Comparison of ENCODE assay signal across 36 cellular contexts in genomic region chr5:160209917-160210316, GRCh38. TPM values are rescaled to one million over a fixed set of nuclear protein-coding genes. Genes with fewer than 3 reads are reported as not detected.
DNase-seq lines count a peak whose midpoint lies in the region; ATAC-seq, FAIRE-seq and TF ChIP-seq lines count a peak whose summit lies in the region.
"Had no signal": no experiment of that assay in that cellular context is flagged by ENCODE, and none has a peak within 500 bp of the region (broad histone marks: within the 10 kb centered on the region; RNA-seq: fewer than 3 reads in every experiment).

No MANE protein-coding gene starts in this region.

- no peak overlapping the region for H3K4me3 Mint-ChIP-seq in natural killer cell treated with Interleukin-12 subunit alpha and Interleukin-12 subunit beta and Interleukin-15 and Interleukin-18, amount 100 ng/mL, for 72 hours
- H3K4me3 Mint-ChIP-seq: CD4-positive, CD25-positive, alpha-beta regulatory T cell; naive thymus-derived CD4-positive, alpha-beta T cell had no signal

- TF ChIP-seq CTCF in PC-9 (conservative IDR thresholded peaks at IDR 0.05) = no peak
- TF ChIP-seq CTCF in parathyroid adenoma (IDR thresholded peaks at IDR 0.05) = no peak

- TF ChIP-seq POLR2A in GM12892 (IDR thresholded peaks at IDR 0.05; ENCODE audit: low read depth, low read length) = no peak

- H3K27ac ChIP-seq in PC-9 (no peak overlapping the region), parathyroid adenoma (no peak overlapping the region)
- H3K27ac ChIP-seq: 22Rv1, adrenal gland, brain microvascular endothelial cell, heart right ventricle, SJSA1, skin epidermis, stomach, thyroid gland had no signal

- H3K9me2 ChIP-seq in PC-9 (ENCODE audit: insufficient read depth) = no peaks in the 10 kb centered on the region

- H3K27me3 ChIP-seq in PC-9 (ENCODE audit: insufficient read depth, low read depth) (no peaks in the 10 kb centered on the region), parathyroid adenoma (ENCODE audit: control insufficient read depth, insufficient read depth, low read length) (no peaks in the 10 kb centered on the region)
- H3K27me3 ChIP-seq: adrenal gland, brain microvascular endothelial cell, heart right ventricle, SJSA1, stomach, thyroid gland had no signal

- no peaks in the 10 kb centered on the region for H3K9me3 ChIP-seq in PC-9 (ENCODE audit: insufficient read depth, low read depth)
- no peaks in the 10 kb centered on the region for H3K9me3 ChIP-seq in parathyroid adenoma (ENCODE audit: control insufficient read depth, low read length)
- H3K9me3 ChIP-seq: adrenal gland, heart right ventricle, SJSA1, stomach, thyroid gland had no signal

- POLR2A ChIA-PET in PC-9 (lab: Charles Lee; ENCODE audit: unreplicated experiment) = interaction anchor here (0.6 kb wide), 2 partner anchors 132 to 146 kb away, joined by 3 read pairs; no protein-coding TSS in a partner anchor

- H3F3A ChIP-seq in PC-9 (ENCODE audit: insufficient read depth, low read depth) = peaks cover 10% of the 10 kb centered on the region; the same call in 1 of the 2 replicates

- FAIRE-seq in GM12892 (lab: Jason Lieb, UNC) = no peak
- FAIRE-seq: colon had no signal

- no peaks in the 10 kb centered on the region for H3K9me3 Mint-ChIP-seq in natural killer cell treated with Interleukin-12 subunit alpha and Interleukin-12 subunit beta and Interleukin-15 and Interleukin-18, amount 100 ng/mL, for 72 hours
- H3K9me3 Mint-ChIP-seq: naive thymus-derived CD4-positive, alpha-beta T cell had no signal

- peak overlapping the region; percentile 39 for H3K4me2 ChIP-seq in PC-9
- H3K4me2 ChIP-seq in parathyroid adenoma (ENCODE audit: low read length) = no peak overlapping the region

- H3K9ac ChIP-seq in parathyroid adenoma = no peak overlapping the region

- ATAC-seq in esophagus mucosa = peak; percentile 97
- no peak for ATAC-seq in natural killer cell treated with Interleukin-12 subunit alpha and Interleukin-12 subunit beta and Interleukin-15 and Interleukin-18, amount 100 ng/mL, for 72 hours
- ATAC-seq: activated CD4-positive, CD25-positive, alpha-beta regulatory T cell treated with anti-CD3 and anti-CD28 coated beads, Interleukin-2, amount 50 U/mL, for 24 hours; heart right ventricle; naive thymus-derived CD4-positive, alpha-beta T cell; Panc1 had no signal

- H3K27ac Mint-ChIP-seq in natural killer cell treated with Interleukin-12 subunit alpha and Interleukin-12 subunit beta and Interleukin-15 and Interleukin-18, amount 100 ng/mL, for 72 hours = no peak overlapping the region
- H3K27ac Mint-ChIP-seq: CD4-positive, CD25-positive, alpha-beta regulatory T cell; naive thymus-derived CD4-positive, alpha-beta T cell had no signal

- CTCF ChIA-PET in PC-9 (lab: Charles Lee) = interaction anchor here (0.6 kb wide), 1 partner anchor 95 kb away, joined by 11 read pairs; no protein-coding TSS in a partner anchor

- no TSS peak for BruUV-seq in PC-9 (replicated peaks; lab: Mats Ljungman, UMichigan)

- H3K36me3 ChIP-seq in PC-9 (ENCODE audit: low read depth) = no peaks in the 10 kb centered on the region
- no peaks in the 10 kb centered on the region for H3K36me3 ChIP-seq in parathyroid adenoma (ENCODE audit: control insufficient read depth, insufficient read depth, low read length)
- H3K36me3 ChIP-seq: adrenal gland, brain microvascular endothelial cell, heart right ventricle, SJSA1, stomach, thyroid gland had no signal

- H2AFZ ChIP-seq in PC-9 (no peak overlapping the region), parathyroid adenoma (peak overlapping the region; percentile 35)

- H3K4me1 ChIP-seq in PC-9 (replicated peaks; ENCODE audit: insufficient read depth) = peaks cover 14% of the 10 kb centered on the region
- H3K4me1 ChIP-seq in parathyroid adenoma = peaks cover 8% of the 10 kb centered on the region
- H3K4me1 ChIP-seq: adrenal gland, SJSA1, stomach, thyroid gland had no signal

- DNase-seq in NCI-H82 (lab: John Stamatoyannopoulos, UW) = peak; percentile 29
- DNase-seq in NCI-H82 treated with DMSO at 0.1 percent for 48 hours (lab: John Stamatoyannopoulos, UW; ENCODE audit: unreplicated experiment) = no peak
- peak; percentile 50 to 84 for DNase-seq in PC-9
- no peak for DNase-seq in mesenteric fat pad (ENCODE audit: low spot score)
- no peak for DNase-seq in natural killer cell treated with Interleukin-12 subunit alpha and Interleukin-12 subunit beta and Interleukin-15 and Interleukin-18, amount 100 ng/mL, for 72 hours (ENCODE audit: low spot score)
- DNase-seq in GM12892 (ENCODE audit: insufficient read length) = no peak
- DNase-seq: activated T-cell treated with anti-CD3 and anti-CD28 coated beads for 4 hours; adrenal gland; brain microvascular endothelial cell; CD4-positive, CD25-positive, alpha-beta regulatory T cell; DMS 273 treated with DMSO at 0.1 percent for 48 hours; effector CD4-positive, alpha-beta T cell; erythroblast; GOT3; heart right ventricle; IMR-90; naive thymus-derived CD4-positive, alpha-beta T cell; NCI-H1092 treated with DMSO at 0.1 percent for 48 hours; NCI-H1930; NCI-H524 treated with DMSO at 0.1 percent for 48 hours; retina; stimulated activated CD4-positive, alpha-beta T cell treated with anti-CD3 and anti-CD28 coated beads, Interleukin-1b, Interleukin-23, amount 100 ng/mL, for 48 hours; stimulated activated CD8-positive, alpha-beta memory T cell treated with anti-CD3 and anti-CD28 coated beads, Interleukin-4, amount 100 ng/mL, for 48 hours; stomach; T-helper 1 cell; thyroid gland had no signal

- H3K4me3 ChIP-seq in PC-9 (no peak overlapping the region), parathyroid adenoma (ENCODE audit: low read depth, low read length) (no peak overlapping the region)
- H3K4me3 ChIP-seq: adrenal gland, heart right ventricle, SJSA1, skin epidermis, stomach, thyroid gland had no signal

- no peaks in the 10 kb centered on the region for H3K36me3 Mint-ChIP-seq in natural killer cell treated with Interleukin-12 subunit alpha and Interleukin-12 subunit beta and Interleukin-15 and Interleukin-18, amount 100 ng/mL, for 72 hours
- H3K36me3 Mint-ChIP-seq: CD4-positive, CD25-positive, alpha-beta regulatory T cell; naive thymus-derived CD4-positive, alpha-beta T cell had no signal

- H3K79me2 ChIP-seq in PC-9 (ENCODE audit: low read depth) = no peaks in the 10 kb centered on the region
- no peaks in the 10 kb centered on the region for H3K79me2 ChIP-seq in parathyroid adenoma

- intact Hi-C loops in PC-9 (cut with micrococcal nuclease; ENCODE audit: unreplicated experiment) = no loop called here

- H4K20me1 ChIP-seq in PC-9 (ENCODE audit: insufficient read depth) = no peaks in the 10 kb centered on the region

- H3K27me3 Mint-ChIP-seq in natural killer cell treated with Interleukin-12 subunit alpha and Interleukin-12 subunit beta and Interleukin-15 and Interleukin-18, amount 100 ng/mL, for 72 hours = peaks cover 0 to 2% of the 10 kb centered on the region in 2 donors

- H3K4me1 Mint-ChIP-seq in natural killer cell treated with Interleukin-12 subunit alpha and Interleukin-12 subunit beta and Interleukin-15 and Interleukin-18, amount 100 ng/mL, for 72 hours (ENCODE audit: low read depth in 2 of 2) = no peaks in the 10 kb centered on the region
- H3K4me1 Mint-ChIP-seq: CD4-positive, CD25-positive, alpha-beta regulatory T cell had no signal

RNA-seq across cellular contexts. Expression of gene FABP6, which starts 19.4 kb away (rescaled TPM):
- total RNA-seq in PC-9 (2021) (1.7 and 5.7 TPM in 2 replicates), esophagus mucosa (3.1 TPM), mesenteric fat pad (not detected)
- not detected for total RNA-seq in natural killer cell treated with Interleukin-12 subunit alpha and Interleukin-12 subunit beta and Interleukin-15 and Interleukin-18, amount 100 ng/mL, for 72 hours
- 5.4 TPM for polyA plus RNA-seq in GM12892 (2012; ENCODE audit: missing spikeins)
- total RNA-seq: CD4-positive, CD25-positive, alpha-beta regulatory T cell; fibroblast of villous mesenchyme; IMR-90; omental fat pad; SJSA1; thyroid gland had no signal
- polyA plus RNA-seq: CD4-positive, CD25-positive, alpha-beta regulatory T cell; IMR-90; naive thymus-derived CD4-positive, alpha-beta T cell had no signal

Comparison
In these comparisons a context has a peak if more than half of its experiments do, and no peak if none do; other contexts are left out.
1. DNase-seq: peak in NCI-H82 (single experiment) and PC-9 (2 of 2); none in NCI-H82 treated with DMSO at 0.1 percent for 48 hours (single experiment), mesenteric fat pad (single experiment), natural killer cell treated with Interleukin-12 subunit alpha and Interleukin-12 subunit beta and Interleukin-15 and Interleukin-18, amount 100 ng/mL, for 72 hours (single experiment) and GM12892 (single experiment).